Comparison of ENCODE assay signal across 8 cellular contexts in genomic region chr5:177446184-177447065, GRCh38. TPM values are rescaled to one million over a fixed set of nuclear protein-coding genes. Genes with fewer than 3 reads are reported as not detected.
A peak's percentile ranks its signal among the peaks of the same experiment; 100 is the strongest.
DNase-seq lines count a peak whose midpoint lies in the region; ATAC-seq and TF ChIP-seq lines count a peak whose summit lies in the region.

Gene PRR7, plus strand, starts transcription at chr5:177446814. Its CDS starts 8,254 bp downstream, at chr5:177455068.

- H3K4me3 Mint-ChIP-seq in activated CD8-positive, alpha-beta memory T cell treated with anti-CD3 and anti-CD28 coated beads, Interleukin-2, amount 10 ng/mL, durations not matched to agents 7 days and 5 days, result peak within 1 kb of the TSS; percentile 60
- H3K4me3 Mint-ChIP-seq in endothelial cell (ENCODE audit: unreplicated experiment), result peak within 1 kb of the TSS; percentile 80
- peak within 1 kb of the TSS; percentile 80 for H3K4me3 Mint-ChIP-seq in stimulated activated memory B cell treated with anti-CD40 and anti-IgM and Interleukin-4, amounts not matched to agents 10 μg/mL and 1 μg/mL and 100 μg/mL, for 72 hours

- peaks cover 2% of the 10 kb centered on the region for H3K36me3 Mint-ChIP-seq in activated CD8-positive, alpha-beta memory T cell treated with anti-CD3 and anti-CD28 coated beads, Interleukin-2, amount 10 ng/mL, durations not matched to agents 7 days and 5 days
- H3K36me3 Mint-ChIP-seq in endothelial cell (ENCODE audit: low read depth, unreplicated experiment), result peaks cover 11% of the 10 kb centered on the region
- peaks cover 11% of the 10 kb centered on the region for H3K36me3 Mint-ChIP-seq in stimulated activated memory B cell treated with anti-CD40 and anti-IgM and Interleukin-4, amounts not matched to agents 10 μg/mL and 1 μg/mL and 100 μg/mL, for 72 hours

- peaks cover 39% of the 10 kb centered on the region for H3K4me1 Mint-ChIP-seq in activated CD8-positive, alpha-beta memory T cell treated with anti-CD3 and anti-CD28 coated beads, Interleukin-2, amount 10 ng/mL, durations not matched to agents 7 days and 5 days
- H3K4me1 Mint-ChIP-seq in endothelial cell (ENCODE audit: unreplicated experiment), result peaks cover 12% of the 10 kb centered on the region
- peaks cover 48% of the 10 kb centered on the region for H3K4me1 Mint-ChIP-seq in stimulated activated memory B cell treated with anti-CD40 and anti-IgM and Interleukin-4, amounts not matched to agents 10 μg/mL and 1 μg/mL and 100 μg/mL, for 72 hours

- DNase-seq in AML-193 (lab: John Stamatoyannopoulos, UW) (peak; percentile 46 to 66), NCI-H774 (lab: John Stamatoyannopoulos, UW) (peak; percentile 65), endothelial cell (ENCODE audit: low spot score) (peak; percentile 47), midbrain (lab: John Stamatoyannopoulos, UW) (peak; percentile 78)
- DNase-seq in activated CD8-positive, alpha-beta memory T cell treated with anti-CD3 and anti-CD28 coated beads, Interleukin-2, amount 10 ng/mL, durations not matched to agents 7 days and 5 days, result peak; percentile 79

- ATAC-seq in GM18867 (IDR thresholded peaks at IDR 0.05; ENCODE audit: unreplicated experiment) (peak; percentile 56), HG03103 (IDR thresholded peaks at IDR 0.05; ENCODE audit: low read depth, unreplicated experiment) (peak; percentile 42)
- ATAC-seq in activated CD8-positive, alpha-beta memory T cell treated with anti-CD3 and anti-CD28 coated beads, Interleukin-2, amount 10 ng/mL, durations not matched to agents 7 days and 5 days, result peak; percentile 74
- peak; percentile 83 for ATAC-seq in stimulated activated memory B cell treated with anti-CD40 and anti-IgM and Interleukin-4, amounts not matched to agents 10 μg/mL and 1 μg/mL and 100 μg/mL, for 72 hours

- peaks cover 10% of the 10 kb centered on the region for H3K27me3 Mint-ChIP-seq in activated CD8-positive, alpha-beta memory T cell treated with anti-CD3 and anti-CD28 coated beads, Interleukin-2, amount 10 ng/mL, durations not matched to agents 7 days and 5 days
- H3K27me3 Mint-ChIP-seq in endothelial cell (ENCODE audit: unreplicated experiment), result peaks cover 29% of the 10 kb centered on the region
- H3K27me3 Mint-ChIP-seq in stimulated activated memory B cell treated with anti-CD40 and anti-IgM and Interleukin-4, amounts not matched to agents 10 μg/mL and 1 μg/mL and 100 μg/mL, for 72 hours, result no peaks in the 10 kb centered on the region

- H3K9me3 Mint-ChIP-seq in activated CD8-positive, alpha-beta memory T cell treated with anti-CD3 and anti-CD28 coated beads, Interleukin-2, amount 10 ng/mL, durations not matched to agents 7 days and 5 days (ENCODE audit: low read depth), result no peaks in the 10 kb centered on the region
- no peaks in the 10 kb centered on the region for H3K9me3 Mint-ChIP-seq in endothelial cell (ENCODE audit: unreplicated experiment)
- H3K9me3 Mint-ChIP-seq in stimulated activated memory B cell treated with anti-CD40 and anti-IgM and Interleukin-4, amounts not matched to agents 10 μg/mL and 1 μg/mL and 100 μg/mL, for 72 hours, result no peaks in the 10 kb centered on the region

- TF ChIP-seq CTCF in endothelial cell (IDR thresholded peaks at IDR 0.05; ENCODE audit: unreplicated experiment), result no peak

- CTCF ChIA-PET in activated CD8-positive, alpha-beta memory T cell treated with anti-CD3 and anti-CD28 coated beads, Interleukin-2, amount 10 ng/mL, durations not matched to agents 7 days and 5 days (lab: Charles Lee), result interaction anchor here (0.9 to 25.5 kb wide), 15 partner anchors 8 to 137 kb away, joined by 3 to 717 read pairs (median 4); partner anchors contain the start of genes F12, GRK6, LMAN2 and PFN3

- peak within 1 kb of the TSS; percentile 76 for H3K27ac Mint-ChIP-seq in activated CD8-positive, alpha-beta memory T cell treated with anti-CD3 and anti-CD28 coated beads, Interleukin-2, amount 10 ng/mL, durations not matched to agents 7 days and 5 days
- peak within 1 kb of the TSS; percentile 83 for H3K27ac Mint-ChIP-seq in endothelial cell (ENCODE audit: unreplicated experiment)
- H3K27ac Mint-ChIP-seq in stimulated activated memory B cell treated with anti-CD40 and anti-IgM and Interleukin-4, amounts not matched to agents 10 μg/mL and 1 μg/mL and 100 μg/mL, for 72 hours, result peak within 1 kb of the TSS; percentile 46

RNA-seq across cellular contexts. Expression of gene PRR7, which starts in this region (rescaled TPM):
- total RNA-seq in activated CD8-positive, alpha-beta memory T cell treated with anti-CD3 and anti-CD28 coated beads, Interleukin-2, amount 10 ng/mL, durations not matched to agents 7 days and 5 days, result 1 to 10 TPM; 3.1 to 5.3 TPM
- total RNA-seq in endothelial cell (ENCODE audit: unreplicated experiment), result 0.97 TPM

Comparison
In these comparisons a context has a peak if more than half of its experiments do, and no peak if none do; other contexts are left out.
1. Peak in every context shown above with its lines: DNase-seq and ATAC-seq.
2. Peak in DNase-seq in endothelial cell; RNA of the gene not detected or under 1 TPM.